12 cellular contexts compared by ENCODE assay signal in the genomic region with DNA sequence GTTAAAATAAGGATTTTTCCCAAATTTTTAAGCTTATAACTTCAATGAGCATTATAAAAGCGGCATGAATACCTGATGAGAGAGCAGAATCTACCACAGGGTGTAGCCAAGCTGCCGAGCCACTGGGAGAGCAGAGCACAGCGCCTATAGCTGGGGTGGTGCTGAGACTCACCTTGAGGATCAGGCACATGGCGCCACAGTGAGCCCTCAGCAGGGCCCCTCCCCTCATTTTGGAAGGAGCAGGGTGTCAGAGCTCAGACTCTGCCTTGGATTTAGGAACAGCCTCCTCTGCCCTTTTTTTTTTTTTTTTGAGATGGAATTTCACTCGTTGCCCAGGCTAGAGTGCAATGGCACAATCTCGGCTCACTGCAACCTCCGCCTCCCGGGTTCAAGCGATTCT.
DNase-seq lines count a peak whose midpoint lies in the region; ATAC-seq and TF ChIP-seq lines count a peak whose summit lies in the region.
"Had no signal": no experiment of that assay in that cellular context is flagged by ENCODE, and none has a peak within 500 bp of the region (broad histone marks: within the 10 kb centered on the region; RNA-seq: fewer than 3 reads in every experiment).

No MANE protein-coding gene starts in this region.

- no peaks in the 10 kb centered on the region for H3K9me2 ChIP-seq in Karpas-422 (replicated peaks; ENCODE audit: insufficient read depth, low read length)

- peak; percentile 59 for DNase-seq in NCI-H82 (lab: John Stamatoyannopoulos, UW)
- DNase-seq in NCI-H82 treated with DMSO at 0.1 percent for 48 hours (lab: John Stamatoyannopoulos, UW; ENCODE audit: unreplicated experiment), result no peak
- DNase-seq in Karpas-422, result no peak
- DNase-seq in cerebellar cortex (ENCODE audit: low spot score), result peak; percentile 35
- no peak for DNase-seq in osteoblast (ENCODE audit: insufficient read length, low spot score, missing footprints)
- DNase-seq in NCI-H2196 treated with DMSO at 0.1 percent for 48 hours (lab: John Stamatoyannopoulos, UW; ENCODE audit: unreplicated experiment), result no peak
- no peak for DNase-seq in NCI-H2107 (lab: John Stamatoyannopoulos, UW)
- DNase-seq: activated T-cell treated with anti-CD3 and anti-CD28 coated beads, Interleukin-2, amount 50 U/mL, for 48 hours; NCI-H1417; occipital lobe; stimulated activated CD4-positive, alpha-beta T cell treated with anti-CD3 and anti-CD28 coated beads, Interleukin-4, amount 100 ng/mL, for 1 hour had no signal

- H3K4me2 ChIP-seq in Karpas-422 (ENCODE audit: low read depth, low read length, poor library complexity, severe bottlenecking), result peak overlapping the region; percentile 79
- no peak overlapping the region for H3K4me2 ChIP-seq in osteoblast (ENCODE audit: insufficient read depth, low read length)

- H3K27me3 ChIP-seq in Karpas-422 (ENCODE audit: low read length) (no peaks in the 10 kb centered on the region), osteoblast (ENCODE audit: insufficient read depth, low read length) (no peaks in the 10 kb centered on the region)

- TF ChIP-seq CTCF in osteoblast (IDR thresholded peaks at IDR 0.05; ENCODE audit: extremely low read depth, low read depth, low read length), result no peak

- H3K4me1 ChIP-seq in Karpas-422 (ENCODE audit: low read length) (peaks cover 40% of the 10 kb centered on the region), osteoblast (ENCODE audit: insufficient read depth, low read length) (peaks cover 24% of the 10 kb centered on the region)

- H2AFZ ChIP-seq in Karpas-422 (ENCODE audit: low read length), result no peak overlapping the region
- H2AFZ ChIP-seq in osteoblast (ENCODE audit: low read length), result no peak overlapping the region

- no peaks in the 10 kb centered on the region for H4K20me1 ChIP-seq in Karpas-422 (ENCODE audit: insufficient read depth, low read depth, low read length)
- H4K20me1 ChIP-seq in osteoblast (ENCODE audit: insufficient read depth, low read length), result peaks cover 13% of the 10 kb centered on the region

- H3K4me3 ChIP-seq in Karpas-422 (ENCODE audit: low read length), result no peak overlapping the region; the same call in 1 of the 2 replicates
- no peak overlapping the region for H3K4me3 ChIP-seq in osteoblast (ENCODE audit: insufficient read depth, low read length)

- H3K9ac ChIP-seq in Karpas-422 (ENCODE audit: low read length), result no peak overlapping the region

- H3K9me3 ChIP-seq in Karpas-422 (ENCODE audit: low read length) (no peaks in the 10 kb centered on the region), osteoblast (ENCODE audit: low read depth, low read length) (no peaks in the 10 kb centered on the region)

- H3K79me2 ChIP-seq in Karpas-422 (ENCODE audit: low read length), result no peaks in the 10 kb centered on the region
- peaks cover 86% of the 10 kb centered on the region for H3K79me2 ChIP-seq in osteoblast (ENCODE audit: insufficient read depth, low read length)

- H3K27ac ChIP-seq in Karpas-422 (ENCODE audit: low read length) (no peak overlapping the region), osteoblast (ENCODE audit: low read depth, low read length) (peak overlapping the region; percentile 70)

- no peak for ATAC-seq in GM19397 (IDR thresholded peaks at IDR 0.05; ENCODE audit: unreplicated experiment)

- H3K36me3 ChIP-seq in Karpas-422 (ENCODE audit: insufficient read depth, low read length), result no peaks in the 10 kb centered on the region
- H3K36me3 ChIP-seq in osteoblast (ENCODE audit: insufficient read depth, low read length), result no peaks in the 10 kb centered on the region

Comparison
In these comparisons a context has a peak if more than half of its experiments do, and no peak if none do; other contexts are left out.
1. DNase-seq: peak in NCI-H82 (single experiment) and cerebellar cortex (single experiment); none in NCI-H82 treated with DMSO at 0.1 percent for 48 hours (single experiment), Karpas-422 (single experiment), osteoblast (single experiment), NCI-H2196 treated with DMSO at 0.1 percent for 48 hours (single experiment) and NCI-H2107 (single experiment).